In genomic region chr4:159102623-159103405, GRCh38 we compare ENCODE assay signal across 9 cellular contexts. TPM values are rescaled to one million over a fixed set of nuclear protein-coding genes. Genes with fewer than 3 reads are reported as not detected.
DNase-seq lines count a peak whose midpoint lies in the region; ATAC-seq, FAIRE-seq and TF ChIP-seq lines count a peak whose summit lies in the region.
"Had no signal": no experiment of that assay in that cellular context is flagged by ENCODE, and none has a peak within 500 bp of the region (broad histone marks: within the 10 kb centered on the region; RNA-seq: fewer than 3 reads in every experiment).

A gene with protein sequence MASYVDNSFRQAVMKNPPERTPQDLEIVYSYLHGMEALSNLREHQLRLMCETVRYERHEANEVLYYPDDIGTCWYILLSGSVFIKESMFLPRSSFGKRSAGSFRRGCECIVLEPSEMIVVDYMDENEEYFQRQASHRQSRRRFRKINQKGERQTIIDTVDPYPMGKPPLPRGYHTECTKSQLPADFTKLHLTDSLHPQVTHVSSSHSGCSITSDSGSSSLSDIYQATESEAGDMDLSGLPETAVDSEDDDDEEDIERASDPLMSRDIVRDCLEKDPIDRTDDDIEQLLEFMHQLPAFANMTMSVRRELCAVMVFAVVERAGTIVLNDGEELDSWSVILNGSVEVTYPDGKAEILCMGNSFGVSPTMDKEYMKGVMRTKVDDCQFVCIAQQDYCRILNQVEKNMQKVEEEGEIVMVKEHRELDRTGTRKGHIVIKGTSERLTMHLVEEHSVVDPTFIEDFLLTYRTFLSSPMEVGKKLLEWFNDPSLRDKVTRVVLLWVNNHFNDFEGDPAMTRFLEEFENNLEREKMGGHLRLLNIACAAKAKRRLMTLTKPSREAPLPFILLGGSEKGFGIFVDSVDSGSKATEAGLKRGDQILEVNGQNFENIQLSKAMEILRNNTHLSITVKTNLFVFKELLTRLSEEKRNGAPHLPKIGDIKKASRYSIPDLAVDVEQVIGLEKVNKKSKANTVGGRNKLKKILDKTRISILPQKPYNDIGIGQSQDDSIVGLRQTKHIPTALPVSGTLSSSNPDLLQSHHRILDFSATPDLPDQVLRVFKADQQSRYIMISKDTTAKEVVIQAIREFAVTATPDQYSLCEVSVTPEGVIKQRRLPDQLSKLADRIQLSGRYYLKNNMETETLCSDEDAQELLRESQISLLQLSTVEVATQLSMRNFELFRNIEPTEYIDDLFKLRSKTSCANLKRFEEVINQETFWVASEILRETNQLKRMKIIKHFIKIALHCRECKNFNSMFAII (N-terminal part only) (plus strand): TSS chr4:159103079. CDS start chr4:159104163, 1,084 bp downstream.

- no peak for TF ChIP-seq CTCF in kidney (IDR thresholded peaks at IDR 0.05; ENCODE audit: borderline replicate concordance, extremely low read depth, insufficient read depth)

- intact Hi-C loops in kidney (cut with DNase I) = no loop called here

- peak within 1 kb of the TSS; percentile 79 to 86 for H3K9ac ChIP-seq in kidney (ENCODE audit: low read length in 2 of 2)

- peak; percentile 68 for ATAC-seq in GM19043 (IDR thresholded peaks at IDR 0.05; ENCODE audit: low read depth, unreplicated experiment)
- peak; percentile 81 for ATAC-seq in HG03354 (IDR thresholded peaks at IDR 0.05; ENCODE audit: poor library complexity, severe bottlenecking, unreplicated experiment)

- H3K27ac ChIP-seq in kidney (ENCODE audit: low read depth in 2 of 2, low read length in 2 of 2) = peak within 1 kb of the TSS; percentile 86 to 90

- peaks cover 5 to 8% of the 10 kb centered on the region in 2 donors for H3K4me1 ChIP-seq in kidney (ENCODE audit: control insufficient read depth in 1 of 2, insufficient read depth in 1 of 2, low read depth in 1 of 2, low read length in 2 of 2)

- peak within 1 kb of the TSS; percentile 88 to 93 for H3K4me3 ChIP-seq in kidney (ENCODE audit: low read length in 2 of 2)

- FAIRE-seq in kidney (lab: Jason Lieb, UNC) = no peak
- FAIRE-seq: colon had no signal

- H3K9me3 ChIP-seq in kidney (ENCODE audit: control insufficient read depth in 1 of 2, low read length in 2 of 2) = no peaks in the 10 kb centered on the region

- H3K36me3 ChIP-seq in kidney (ENCODE audit: control insufficient read depth in 1 of 2, insufficient read depth in 2 of 2, low read length in 2 of 2) = no peaks in the 10 kb centered on the region

- peak; percentile 98 for DNase-seq in AG20443 (ENCODE audit: low spot score)
- DNase-seq in NCI-H446 (lab: John Stamatoyannopoulos, UW) = peak; percentile 43 to 91
- DNase-seq in activated CD4-positive, CD25-positive, alpha-beta regulatory T cell treated with anti-CD3 and anti-CD28 coated beads, Interleukin-2, amount 50 U/mL, for 72 hours = peak; percentile 85
- peak; percentile 95 for DNase-seq in cerebellar cortex (ENCODE audit: low spot score)
- DNase-seq in kidney = peak; percentile 97
- peak; percentile 69 to 76 for DNase-seq in stimulated activated CD4-positive, alpha-beta T cell treated with anti-CD3 and anti-CD28 coated beads, Interleukin-15, amount 100 ng/mL, for 1 hour (ENCODE audit: low read depth in 1 of 2, low spot score in 1 of 2)

RNA-seq across cellular contexts. Expression of the gene that starts here (rescaled TPM):
- 50.6 TPM for total RNA-seq in kidney
- 6.9 TPM for polyA plus RNA-seq in kidney (ENCODE audit: insufficient read depth, low read depth, low replicate concordance)

Comparison
In these comparisons a context has a peak if more than half of its experiments do, and no peak if none do; other contexts are left out.
1. Peak in every context shown above with its lines: DNase-seq, ATAC-seq, H3K4me3 ChIP-seq and H3K27ac ChIP-seq.